Comparison of ENCODE assay signal across 9 cellular contexts in genomic region chr4:21469438-21470032, GRCh38.
DNase-seq lines count a peak whose midpoint lies in the region; ATAC-seq and TF ChIP-seq lines count a peak whose summit lies in the region.
"Had no signal": no experiment of that assay in that cellular context is flagged by ENCODE, and none has a peak within 500 bp of the region (broad histone marks: within the 10 kb centered on the region; RNA-seq: fewer than 3 reads in every experiment).

No MANE protein-coding gene starts in this region.

- H3K27ac ChIP-seq in lower lobe of right lung (no peak overlapping the region), ovary (no peak overlapping the region)

- TF ChIP-seq CTCF in astrocyte of the cerebellum (IDR thresholded peaks at IDR 0.05; ENCODE audit: low read depth, low read length, missing control alignments) (peak; percentile 54), lower lobe of right lung (IDR thresholded peaks at IDR 0.05) (peak; percentile 44), ovary (IDR thresholded peaks at IDR 0.05) (no peak)

- H3K4me1 ChIP-seq in lower lobe of right lung (no peaks in the 10 kb centered on the region), ovary (ENCODE audit: insufficient read depth) (no peaks in the 10 kb centered on the region)

- H3K9me3 ChIP-seq in lower lobe of right lung (no peaks in the 10 kb centered on the region), ovary (no peaks in the 10 kb centered on the region)

- DNase-seq in DMS114 treated with DMSO at 0.1 percent for 48 hours (lab: John Stamatoyannopoulos, UW; ENCODE audit: unreplicated experiment) (peak; percentile 22), astrocyte of the cerebellum (ENCODE audit: low read depth) (no peak), lower lobe of right lung (no peak), hepatic stellate cell (ENCODE audit: low spot score) (no peak), ovary (no peak), T1000 (lab: John Stamatoyannopoulos, UW) (no peak)
- DNase-seq in Jurkat, Clone E6-1 (ENCODE audit: low read depth, low spot score), result peak; percentile 7
- DNase-seq: activated T-cell treated with anti-CD3 and anti-CD28 coated beads, Interleukin-2, amount 50 U/mL, for 1 hour had no signal

- no peaks in the 10 kb centered on the region for H3K36me3 ChIP-seq in lower lobe of right lung
- H3K36me3 ChIP-seq in ovary, result no peaks in the 10 kb centered on the region

- in situ Hi-C loops in astrocyte of the cerebellum (cut with HindIII; ENCODE audit: low sequenced_read_pairs), result no loop called here

- H3K27me3 ChIP-seq in lower lobe of right lung (ENCODE audit: low read depth) (no peaks in the 10 kb centered on the region), ovary (no peaks in the 10 kb centered on the region)

- no peak for TF ChIP-seq EP300 in ovary (IDR thresholded peaks at IDR 0.05)

- no peak for ATAC-seq in lower lobe of right lung
- ATAC-seq in HG03571 (IDR thresholded peaks at IDR 0.05; ENCODE audit: unreplicated experiment), result no peak

- TF ChIP-seq POLR2A in ovary (IDR thresholded peaks at IDR 0.05), result no peak

- WGBS in ovary, 3 donors, result 41 to 45% (median 43%) methylated on average over 6 of the region's 6 CpGs

- intact Hi-C loops in lower lobe of right lung (cut with DNase I), result no loop called here
- intact Hi-C loops in ovary (cut with DNase I), result no loop called here

- no peak overlapping the region for H3K4me3 ChIP-seq in Jurkat, Clone E6-1 (ENCODE audit: low read length)
- H3K4me3 ChIP-seq in astrocyte of the cerebellum (ENCODE audit: low read depth, low read length), result no peak overlapping the region
- H3K4me3 ChIP-seq in lower lobe of right lung, result no peak overlapping the region
- no peak overlapping the region for H3K4me3 ChIP-seq in ovary

Comparison
In these comparisons a context has a peak if more than half of its experiments do, and no peak if none do; other contexts are left out.
1. DNase-seq: peak in DMS114 treated with DMSO at 0.1 percent for 48 hours (single experiment) and Jurkat, Clone E6-1 (single experiment); none in astrocyte of the cerebellum (single experiment), lower lobe of right lung (single experiment), hepatic stellate cell (single experiment), ovary (0 of 5) and T1000 (single experiment).
2. CTCF ChIP-seq: peak in astrocyte of the cerebellum (single experiment) and lower lobe of right lung (single experiment); none in ovary (0 of 3).